30 cellular contexts compared by ENCODE assay signal in the genomic region with DNA sequence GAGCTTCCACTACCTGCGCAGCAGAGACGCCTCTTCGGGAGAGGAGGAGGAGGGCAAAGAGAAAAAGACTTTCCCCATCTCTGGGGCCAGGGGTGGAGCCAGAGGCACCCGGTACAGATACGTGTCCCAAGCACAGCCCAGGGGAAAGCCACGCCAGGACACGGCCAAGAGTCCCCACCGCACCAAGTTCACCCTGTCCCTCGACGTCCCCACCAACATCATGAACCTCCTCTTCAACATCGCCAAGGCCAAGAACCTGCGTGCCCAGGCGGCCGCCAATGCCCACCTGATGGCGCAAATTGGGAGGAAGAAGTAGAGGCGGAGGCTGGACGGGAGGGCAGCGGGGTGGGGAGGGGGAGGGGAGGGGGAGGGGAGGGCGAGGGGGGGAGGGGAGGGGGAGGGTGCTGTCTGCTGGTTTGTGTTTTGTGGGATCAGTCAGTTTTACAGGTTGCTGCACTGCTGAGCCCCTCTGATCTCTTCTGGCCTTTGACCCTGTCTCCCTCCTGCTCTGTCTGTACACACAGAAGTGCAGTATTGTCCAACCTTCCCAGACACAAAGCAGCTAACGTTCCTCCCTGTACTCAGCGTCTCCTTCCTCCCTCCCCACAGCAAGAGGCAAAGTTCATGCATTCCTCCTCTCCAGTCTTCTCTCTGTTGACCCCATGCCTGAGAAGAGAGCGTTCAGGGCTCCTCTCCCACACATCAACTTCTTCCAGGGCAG. TPM values are rescaled to one million over a fixed set of nuclear protein-coding genes. Genes with fewer than 3 reads are reported as not detected.
"Had no signal": no experiment of that assay in that cellular context is flagged by ENCODE, and none has a peak within 500 bp of the region (broad histone marks: within the 10 kb centered on the region; RNA-seq: fewer than 3 reads in every experiment).

No MANE protein-coding gene starts in this region.

- H3K36me3 ChIP-seq: ascending aorta, SJCRH30 had no signal

- DNase-seq: activated CD4-positive, alpha-beta T cell treated with anti-CD3 and anti-CD28 coated beads, Interleukin-2, amount 10 ng/mL, durations not matched to agents 7 days and 5 days; activated CD4-positive, alpha-beta T cell treated with anti-CD3 and anti-CD28 coated beads, Interleukin-2, amount 50 U/mL, for 48 hours; activated CD8-positive, alpha-beta T cell treated with anti-CD3 and anti-CD28 coated beads, Interleukin-2, amount 10 ng/mL, durations not matched to agents 7 days and 5 days; activated gamma-delta T cell; activated naive CD4-positive, alpha-beta T cell treated with Interleukin-2 at 50 U/mL for 16 hours; activated naive CD8-positive, alpha-beta T cell treated with anti-CD3 and anti-CD28 coated beads, Interleukin-2, amount 10 ng/mL, durations not matched to agents 7 days and 5 days; activated T-cell treated with anti-CD3 and anti-CD28 coated beads, Interleukin-2, amount 50 U/mL, for 24 hours; amygdala; NCI-H1048; NCI-H1105 treated with DMSO at 0.1 percent for 48 hours; NCI-H1436; NCI-H1694; NCI-H1930; NCI-H2081 treated with DMSO at 0.1 percent for 48 hours; NCI-H345; NCI-H524 treated with DMSO at 0.1 percent for 48 hours; SHP77; SJCRH30; T1000 had no signal

- H3K27me3 ChIP-seq: ascending aorta, SJCRH30 had no signal

- H3K4me3 Mint-ChIP-seq: activated CD4-positive, alpha-beta T cell treated with anti-CD3 and anti-CD28 coated beads, Interleukin-2, amount 10 ng/mL, durations not matched to agents 7 days and 5 days; activated CD8-positive, alpha-beta T cell treated with anti-CD3 and anti-CD28 coated beads, Interleukin-2, amount 10 ng/mL, durations not matched to agents 7 days and 5 days; activated naive CD8-positive, alpha-beta T cell treated with anti-CD3 and anti-CD28 coated beads, Interleukin-2, amount 10 ng/mL, durations not matched to agents 7 days and 5 days; activated T-cell treated with anti-CD3 and anti-CD28 coated beads, Interleukin-2, amount 50 U/mL, for 24 hours had no signal

- H3K27ac Mint-ChIP-seq: activated CD4-positive, alpha-beta T cell treated with anti-CD3 and anti-CD28 coated beads, Interleukin-2, amount 10 ng/mL, durations not matched to agents 7 days and 5 days; activated CD8-positive, alpha-beta T cell treated with anti-CD3 and anti-CD28 coated beads, Interleukin-2, amount 10 ng/mL, durations not matched to agents 7 days and 5 days; activated naive CD8-positive, alpha-beta T cell treated with anti-CD3 and anti-CD28 coated beads, Interleukin-2, amount 10 ng/mL, durations not matched to agents 7 days and 5 days; activated T-cell treated with anti-CD3 and anti-CD28 coated beads, Interleukin-2, amount 50 U/mL, for 24 hours; activated T-helper 2 cell treated with anti-CD3 and anti-CD28 coated beads, Interferon-gamma antibody, Interleukin-2, Interleukin-4, amounts not matched to agents 10 μg/mL and 5 μg/mL and 100 μg/mL, durations not matched to agents 14 hours and 24 hours and 36 hours had no signal

- H3K27ac ChIP-seq: ascending aorta, SK-N-MC had no signal

- H3K4me3 ChIP-seq: ascending aorta, K562, SK-N-MC had no signal

- H3K4me1 ChIP-seq: ascending aorta had no signal

- ATAC-seq: activated CD8-positive, alpha-beta T cell treated with anti-CD3 and anti-CD28 coated beads, Interleukin-2, amount 10 ng/mL, durations not matched to agents 7 days and 5 days; K562; Panc1 had no signal

- H3K9me3 ChIP-seq: ascending aorta, SJCRH30 had no signal

- H3K27me3 Mint-ChIP-seq: activated naive CD8-positive, alpha-beta T cell treated with anti-CD3 and anti-CD28 coated beads, Interleukin-2, amount 10 ng/mL, durations not matched to agents 7 days and 5 days had no signal

RNA-seq across cellular contexts. Expression of a gene that starts 9.3 kb away (rescaled TPM):
- total RNA-seq: activated CD4-positive, alpha-beta T cell treated with anti-CD3 and anti-CD28 coated beads, Interleukin-2, amount 10 ng/mL, durations not matched to agents 7 days and 5 days; activated CD8-positive, alpha-beta T cell treated with anti-CD3 and anti-CD28 coated beads, Interleukin-2, amount 10 ng/mL, durations not matched to agents 7 days and 5 days; activated naive CD8-positive, alpha-beta T cell treated with anti-CD3 and anti-CD28 coated beads, Interleukin-2, amount 10 ng/mL, durations not matched to agents 7 days and 5 days; activated T-helper 2 cell treated with anti-CD3 and anti-CD28 coated beads, Interferon-gamma antibody, Interleukin-2, Interleukin-4, amounts not matched to agents 10 μg/mL and 5 μg/mL and 100 μg/mL, durations not matched to agents 14 hours and 24 hours and 36 hours; ascending aorta; cardiac septum; K562; MCF 10A; NCI-H460; RPMI7951; T-helper 1 cell treated with Interleukin-12 subunit alpha and Interleukin-12 subunit beta and Interleukin-4 antibody, amounts not matched to agents 30 ng/mL and 1 ng/mL, for 36 hours; T-helper 2 cell treated with Interferon-gamma antibody and Interleukin-4, amounts not matched to agents 100 ng/mL and 5 ng/mL, for 36 hours had no signal
- polyA plus RNA-seq: K562 had no signal

RNA-seq across cellular contexts. Expression of a gene that starts 30.6 kb away (rescaled TPM):
- total RNA-seq: activated CD4-positive, alpha-beta T cell treated with anti-CD3 and anti-CD28 coated beads, Interleukin-2, amount 10 ng/mL, durations not matched to agents 7 days and 5 days; activated CD8-positive, alpha-beta T cell treated with anti-CD3 and anti-CD28 coated beads, Interleukin-2, amount 10 ng/mL, durations not matched to agents 7 days and 5 days; activated naive CD8-positive, alpha-beta T cell treated with anti-CD3 and anti-CD28 coated beads, Interleukin-2, amount 10 ng/mL, durations not matched to agents 7 days and 5 days; activated T-helper 2 cell treated with anti-CD3 and anti-CD28 coated beads, Interferon-gamma antibody, Interleukin-2, Interleukin-4, amounts not matched to agents 10 μg/mL and 5 μg/mL and 100 μg/mL, durations not matched to agents 14 hours and 24 hours and 36 hours; ascending aorta; SJCRH30; T-helper 1 cell treated with Interleukin-12 subunit alpha and Interleukin-12 subunit beta and Interleukin-4 antibody, amounts not matched to agents 30 ng/mL and 1 ng/mL, for 36 hours; T-helper 2 cell treated with Interferon-gamma antibody and Interleukin-4, amounts not matched to agents 100 ng/mL and 5 ng/mL, for 36 hours had no signal
